ENCODE assay signal across 22 cellular contexts in the genomic region with DNA sequence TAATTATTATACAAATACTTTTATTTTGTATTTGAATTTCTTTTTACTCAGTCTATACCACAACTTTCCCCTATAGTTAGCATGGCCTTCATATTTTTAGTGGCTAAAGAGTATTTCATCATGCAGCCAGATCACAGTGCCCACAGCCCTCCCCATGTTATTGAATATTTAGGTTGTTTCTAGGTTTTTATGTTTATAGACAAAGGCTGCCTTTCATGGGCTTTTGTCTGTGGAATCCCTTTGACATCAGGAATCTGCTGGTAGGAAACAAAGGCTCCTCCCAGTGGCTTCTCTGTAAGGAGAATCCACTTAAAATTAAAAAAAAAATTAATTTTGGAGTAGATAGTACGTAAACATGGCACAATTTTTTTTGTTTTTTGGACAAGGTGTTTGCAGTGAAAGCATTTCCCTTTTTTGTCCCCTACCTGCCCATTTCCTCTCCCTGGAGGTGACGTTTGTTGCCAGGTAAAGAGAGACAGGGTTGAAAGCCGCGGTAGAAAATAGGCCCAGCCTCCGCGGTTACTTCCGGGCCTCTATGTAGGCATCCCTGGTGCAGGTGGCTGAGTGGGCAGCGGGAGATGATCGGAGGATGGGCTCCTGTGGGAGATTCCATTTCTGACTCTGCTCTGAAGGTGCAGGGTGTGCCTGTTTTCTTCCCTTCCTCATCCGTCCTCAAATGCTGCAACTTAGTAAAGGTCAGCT.
"Had no signal": no experiment of that assay in that cellular context is flagged by ENCODE, and none has a peak within 500 bp of the region (broad histone marks: within the 10 kb centered on the region; RNA-seq: fewer than 3 reads in every experiment).

No MANE protein-coding gene starts in this region.

- DNase-seq: colonic mucosa; dermis blood vessel endothelial cell; effector CD8-positive, alpha-beta T cell; heart right ventricle; hypothalamus; left colon; left ventricle myocardium superior; mesenchymal stem cell; midbrain; posterior cingulate gyrus; spleen; stimulated activated CD4-positive, alpha-beta T cell treated with anti-CD3 and anti-CD28 coated beads, Interleukin-15, amount 100 ng/mL, for 24 hours; stimulated activated CD4-positive, alpha-beta T cell treated with anti-CD3 and anti-CD28 coated beads, Interleukin-1b, Interleukin-23, amount 100 ng/mL, for 48 hours; stimulated activated CD4-positive, alpha-beta T cell treated with anti-CD3 and anti-CD28 coated beads, Interleukin-4, amount 100 ng/mL, for 24 hours; tibial artery; upper lobe of left lung; uterus had no signal

- FAIRE-seq: frontal cortex had no signal

- H3K9me3 ChIP-seq: colonic mucosa, heart right ventricle, spleen, tibial artery, upper lobe of left lung, uterus had no signal

- H3K4me3 ChIP-seq: colonic mucosa, heart right ventricle, lung, spleen, tibial artery, upper lobe of left lung, uterus had no signal

- H3K36me3 ChIP-seq: colonic mucosa, uterus had no signal

- H3K27ac ChIP-seq: colonic mucosa, heart right ventricle, spleen, tibial artery, upper lobe of left lung, uterus had no signal

- H3K27me3 ChIP-seq: colonic mucosa, heart right ventricle, spleen, tibial artery, upper lobe of left lung, uterus had no signal

- H3K4me1 ChIP-seq: colonic mucosa, heart right ventricle, upper lobe of left lung, uterus had no signal

- ATAC-seq: heart right ventricle; left colon; left ventricle myocardium superior; natural killer cell treated with Interleukin-12 subunit alpha and Interleukin-12 subunit beta and Interleukin-15 and Interleukin-18, amount 100 ng/mL, for 72 hours; sciatic nerve; stimulated activated memory B cell treated with anti-CD40 and anti-IgM and Interleukin-4, amounts not matched to agents 10 μg/mL and 1 μg/mL and 100 μg/mL, for 72 hours had no signal
